Comparison of ENCODE assay signal across 8 cellular contexts in genomic region chr6:44247338-44248302, GRCh38.
DNase-seq lines count a peak whose midpoint lies in the region; ATAC-seq, FAIRE-seq and TF ChIP-seq lines count a peak whose summit lies in the region.

No MANE protein-coding gene starts in this region.

- TF ChIP-seq POLR2A in erythroblast (IDR thresholded peaks at IDR 0.05; ENCODE audit: low read length) = no peak

- H3K4me1 ChIP-seq in muscle layer of duodenum (ENCODE audit: control insufficient read depth in 1 of 2, insufficient read depth in 2 of 2, low read length in 2 of 2) = peaks cover 4 to 24% of the 10 kb centered on the region in 2 donors

- H3K4me3 ChIP-seq in muscle layer of duodenum (ENCODE audit: low read depth in 1 of 2, low read length in 2 of 2) = peak overlapping the region; percentile 87 to 100

- DNase-seq in NOMO-1 treated with DMSO at 0.1 percent for 48 hours (lab: John Stamatoyannopoulos, UW; ENCODE audit: unreplicated experiment) = peak; percentile 48
- peak; percentile 87 for DNase-seq in activated T-cell treated with anti-CD3 and anti-CD28 coated beads for 4 hours
- DNase-seq in erythroblast (lab: John Stamatoyannopoulos, UW) = peak; percentile 94 to 95
- DNase-seq in stimulated activated CD8-positive, alpha-beta memory T cell treated with anti-CD3 and anti-CD28 coated beads, Interleukin-4, amount 100 ng/mL, for 48 hours = peak; percentile 91
- no peak for DNase-seq in HTR-8/SVneo (ENCODE audit: insufficient read length, low spot score)

- H3K27ac ChIP-seq in muscle layer of duodenum (ENCODE audit: low read length) = peak overlapping the region; percentile 100

- H3K27me3 ChIP-seq in muscle layer of duodenum (ENCODE audit: low read depth, low read length) = no peaks in the 10 kb centered on the region

- peaks cover 38 to 48% of the 10 kb centered on the region in 2 donors for H3K36me3 ChIP-seq in muscle layer of duodenum (ENCODE audit: control insufficient read depth in 1 of 2, insufficient read depth in 2 of 2, low read length in 2 of 2)

- H3K9me3 ChIP-seq in muscle layer of duodenum (ENCODE audit: control insufficient read depth in 1 of 2, low read length in 2 of 2) = no peaks in the 10 kb centered on the region

- no peak for FAIRE-seq in HTR-8/SVneo (lab: Jason Lieb, UNC)

- ATAC-seq in GM18511 (IDR thresholded peaks at IDR 0.05; ENCODE audit: unreplicated experiment) = peak; percentile 35
- ATAC-seq in HG02840 (IDR thresholded peaks at IDR 0.05; ENCODE audit: low FRiP score, unreplicated experiment) = peak; percentile 30
